ENCODE assay signal across 34 cellular contexts in the genomic region with DNA sequence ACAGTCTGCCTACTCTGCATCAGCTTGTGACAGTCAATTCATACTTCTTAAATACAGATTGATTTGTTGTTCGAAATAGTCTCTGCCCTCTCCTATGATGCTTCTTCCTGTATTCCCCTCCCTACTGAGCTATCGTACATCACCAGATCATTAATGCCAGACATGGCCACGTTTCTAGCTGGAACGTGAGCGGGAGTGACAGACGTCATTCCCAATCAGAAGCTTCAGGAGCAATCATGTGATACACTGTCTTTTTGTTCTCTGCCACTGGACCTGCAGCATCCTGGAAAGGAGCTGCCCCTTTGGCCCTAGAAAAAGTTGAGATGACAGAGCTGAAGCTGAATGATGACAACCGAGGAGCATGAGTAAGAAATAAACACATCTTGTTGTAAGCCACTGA.
"Had no signal": no experiment of that assay in that cellular context is flagged by ENCODE, and none has a peak within 500 bp of the region (broad histone marks: within the 10 kb centered on the region; RNA-seq: fewer than 3 reads in every experiment).

No MANE protein-coding gene starts in this region.

- H3K27me3 Mint-ChIP-seq: activated B cell treated with CpG ODN at 0.5 μM for 24 hours; activated CD4-positive, alpha-beta memory T cell treated with anti-CD3 and anti-CD28 coated beads for 36 hours; activated CD4-positive, alpha-beta T cell treated with anti-CD3 and anti-CD28 coated beads, Interleukin-2, amount 10 ng/mL, durations not matched to agents 24 days and 14 days; activated naive CD4-positive, alpha-beta T cell treated with anti-CD3 and anti-CD28 coated beads, Interleukin-2, amount 50 U/mL, for 24 hours; activated naive CD8-positive, alpha-beta T cell; activated naive CD8-positive, alpha-beta T cell treated with anti-CD3 and anti-CD28 coated beads, Interleukin-2, amount 50 U/mL, for 24 hours had no signal

- DNase-seq: activated B cell treated with CpG ODN at 0.5 μM for 24 hours; activated CD4-positive, alpha-beta memory T cell treated with anti-CD3 and anti-CD28 coated beads for 36 hours; activated CD4-positive, alpha-beta T cell treated with anti-CD3 and anti-CD28 coated beads for 4 hours; activated CD4-positive, alpha-beta T cell treated with anti-CD3 and anti-CD28 coated beads, Interleukin-2, amount 10 ng/mL, durations not matched to agents 24 days and 14 days; activated CD4-positive, alpha-beta T cell treated with anti-CD3 and anti-CD28 coated beads, Interleukin-2, amount 50 U/mL, for 1 hour; activated CD4-positive, alpha-beta T cell treated with anti-CD3 and anti-CD28 coated beads, Interleukin-2, amount 50 U/mL, for 4 hours; activated CD4-positive, CD25-positive, alpha-beta regulatory T cell treated with anti-CD3 and anti-CD28 coated beads, Interleukin-2, amount 50 U/mL, for 72 hours; activated CD8-positive, alpha-beta memory T cell treated with anti-CD3 and anti-CD28 coated beads, Interleukin-2, amount 50 U/mL, for 4 hours; activated CD8-positive, alpha-beta T cell treated with anti-CD3 and anti-CD28 coated beads for 36 hours; activated gamma-delta T cell; activated naive CD4-positive, alpha-beta T cell treated with anti-CD3 and anti-CD28 coated beads, Interleukin-2, amount 10 ng/mL, durations not matched to agents 7 days and 5 days; activated naive CD4-positive, alpha-beta T cell treated with Interleukin-2 at 50 U/mL for 16 hours; activated naive CD8-positive, alpha-beta T cell treated with anti-CD3 and anti-CD28 coated beads, Interleukin-2, amount 10 ng/mL, durations not matched to agents 7 days and 5 days; activated naive CD8-positive, alpha-beta T cell treated with anti-CD3 and anti-CD28 coated beads, Interleukin-2, amount 50 U/mL, for 24 hours; activated T-cell treated with anti-CD3 and anti-CD28 coated beads for 4 hours; activated T-cell treated with anti-CD3 and anti-CD28 coated beads, Interleukin-2, amount 50 U/mL, for 1 hour; activated T-cell treated with anti-CD3 and anti-CD28 coated beads, Interleukin-2, amount 50 U/mL, for 4 hours; activated T-cell treated with anti-CD3 and anti-CD28 coated beads, Interleukin-2, amount 50 U/mL, for 72 hours; amygdala; anterior cingulate cortex; cerebellar nuclear complex; T-helper 1 cell; T-helper 2 cell; T-helper 9 cell had no signal

- H3K4me3 Mint-ChIP-seq: activated B cell treated with CpG ODN at 0.5 μM for 24 hours; activated CD4-positive, alpha-beta memory T cell treated with anti-CD3 and anti-CD28 coated beads for 36 hours; activated CD4-positive, alpha-beta T cell treated with anti-CD3 and anti-CD28 coated beads, Interleukin-2, amount 10 ng/mL, durations not matched to agents 24 days and 14 days; activated CD8-positive, alpha-beta T cell treated with anti-CD3 and anti-CD28 coated beads for 36 hours; activated naive CD4-positive, alpha-beta T cell treated with anti-CD3 and anti-CD28 coated beads, Interleukin-2, amount 10 ng/mL, durations not matched to agents 7 days and 5 days; activated naive CD4-positive, alpha-beta T cell treated with anti-CD3 and anti-CD28 coated beads, Interleukin-2, amount 50 U/mL, for 24 hours; activated naive CD8-positive, alpha-beta T cell; activated naive CD8-positive, alpha-beta T cell treated with anti-CD3 and anti-CD28 coated beads, Interleukin-2, amount 10 ng/mL, durations not matched to agents 7 days and 5 days; activated naive CD8-positive, alpha-beta T cell treated with anti-CD3 and anti-CD28 coated beads, Interleukin-2, amount 50 U/mL, for 24 hours; activated T-cell treated with anti-CD3 and anti-CD28 coated beads, Interleukin-2, amount 50 U/mL, for 4 hours; activated T-cell treated with anti-CD3 and anti-CD28 coated beads, Interleukin-2, amount 50 U/mL, for 72 hours; activated T-helper 1 cell treated with anti-CD3 and anti-CD28 coated beads, Interleukin-12 subunit alpha, Interleukin-12 subunit beta, Interleukin-2, Interleukin-4 antibody, amounts not matched to agents 30 ng/mL and 10 ng/mL and 1 ng/mL, durations not matched to agents 14 hours and 24 hours and 36 hours; activated T-helper 17 cell treated with anti-CD3 and anti-CD28 coated beads, Interleukin-2, amount 50 U/mL, for 72 hours; brain; central memory CD8-positive, alpha-beta T cell; T-helper 1 cell treated with Interleukin-12 subunit alpha and Interleukin-12 subunit beta and Interleukin-4 antibody, amounts not matched to agents 30 μg/mL and 1 μg/mL, for 36 hours; T-helper 2 cell treated with Interferon-gamma antibody and Interleukin-4, amounts not matched to agents 5 μg/mL and 100 μg/mL, for 36 hours had no signal

- H3K36me3 Mint-ChIP-seq: activated CD4-positive, alpha-beta memory T cell treated with anti-CD3 and anti-CD28 coated beads for 36 hours; activated naive CD4-positive, alpha-beta T cell treated with anti-CD3 and anti-CD28 coated beads, Interleukin-2, amount 10 ng/mL, durations not matched to agents 7 days and 5 days; activated naive CD8-positive, alpha-beta T cell; brain had no signal

- H3K9me3 Mint-ChIP-seq: activated B cell treated with CpG ODN at 0.5 μM for 24 hours; activated CD4-positive, alpha-beta memory T cell treated with anti-CD3 and anti-CD28 coated beads for 36 hours; activated CD4-positive, alpha-beta T cell treated with anti-CD3 and anti-CD28 coated beads, Interleukin-2, amount 10 ng/mL, durations not matched to agents 24 days and 14 days; activated CD8-positive, alpha-beta T cell treated with anti-CD3 and anti-CD28 coated beads for 36 hours; activated naive CD4-positive, alpha-beta T cell treated with anti-CD3 and anti-CD28 coated beads, Interleukin-2, amount 10 ng/mL, durations not matched to agents 7 days and 5 days; activated naive CD4-positive, alpha-beta T cell treated with anti-CD3 and anti-CD28 coated beads, Interleukin-2, amount 50 U/mL, for 24 hours; activated naive CD8-positive, alpha-beta T cell treated with anti-CD3 and anti-CD28 coated beads, Interleukin-2, amount 50 U/mL, for 24 hours; activated T-cell treated with anti-CD3 and anti-CD28 coated beads, Interleukin-2, amount 50 U/mL, for 4 hours; activated T-cell treated with anti-CD3 and anti-CD28 coated beads, Interleukin-2, amount 50 U/mL, for 72 hours; activated T-helper 1 cell treated with anti-CD3 and anti-CD28 coated beads, Interleukin-12 subunit alpha, Interleukin-12 subunit beta, Interleukin-2, Interleukin-4 antibody, amounts not matched to agents 30 ng/mL and 10 ng/mL and 1 ng/mL, durations not matched to agents 14 hours and 24 hours and 36 hours; brain; central memory CD8-positive, alpha-beta T cell; T-helper 1 cell treated with Interleukin-12 subunit alpha and Interleukin-12 subunit beta and Interleukin-4 antibody, amounts not matched to agents 30 μg/mL and 1 μg/mL, for 36 hours; T-helper 2 cell treated with Interferon-gamma antibody and Interleukin-4, amounts not matched to agents 5 μg/mL and 100 μg/mL, for 36 hours had no signal

- FAIRE-seq: bronchial epithelial cell, TTC549 had no signal

- H3K27ac Mint-ChIP-seq: activated B cell treated with CpG ODN at 0.5 μM for 24 hours; activated CD4-positive, alpha-beta memory T cell treated with anti-CD3 and anti-CD28 coated beads for 36 hours; activated CD4-positive, alpha-beta T cell treated with anti-CD3 and anti-CD28 coated beads, Interleukin-2, amount 10 ng/mL, durations not matched to agents 24 days and 14 days; activated CD8-positive, alpha-beta T cell treated with anti-CD3 and anti-CD28 coated beads for 36 hours; activated naive CD4-positive, alpha-beta T cell treated with anti-CD3 and anti-CD28 coated beads, Interleukin-2, amount 10 ng/mL, durations not matched to agents 7 days and 5 days; activated naive CD4-positive, alpha-beta T cell treated with anti-CD3 and anti-CD28 coated beads, Interleukin-2, amount 50 U/mL, for 24 hours; activated naive CD8-positive, alpha-beta T cell; activated naive CD8-positive, alpha-beta T cell treated with anti-CD3 and anti-CD28 coated beads, Interleukin-2, amount 10 ng/mL, durations not matched to agents 7 days and 5 days; activated naive CD8-positive, alpha-beta T cell treated with anti-CD3 and anti-CD28 coated beads, Interleukin-2, amount 50 U/mL, for 24 hours; activated T-cell treated with anti-CD3 and anti-CD28 coated beads, Interleukin-2, amount 50 U/mL, for 72 hours; activated T-helper 1 cell treated with anti-CD3 and anti-CD28 coated beads, Interleukin-12 subunit alpha, Interleukin-12 subunit beta, Interleukin-2, Interleukin-4 antibody, amounts not matched to agents 30 ng/mL and 10 ng/mL and 1 ng/mL, durations not matched to agents 14 hours and 24 hours and 36 hours; activated T-helper 17 cell treated with anti-CD3 and anti-CD28 coated beads, Interleukin-2, amount 50 U/mL, for 72 hours; brain; T-helper 1 cell treated with Interleukin-12 subunit alpha and Interleukin-12 subunit beta and Interleukin-4 antibody, amounts not matched to agents 30 μg/mL and 1 μg/mL, for 36 hours; T-helper 2 cell treated with Interferon-gamma antibody and Interleukin-4, amounts not matched to agents 5 μg/mL and 100 μg/mL, for 36 hours had no signal

- H3K4me1 Mint-ChIP-seq: activated B cell treated with CpG ODN at 0.5 μM for 24 hours; activated naive CD4-positive, alpha-beta T cell treated with anti-CD3 and anti-CD28 coated beads, Interleukin-2, amount 10 ng/mL, durations not matched to agents 7 days and 5 days; activated naive CD4-positive, alpha-beta T cell treated with anti-CD3 and anti-CD28 coated beads, Interleukin-2, amount 50 U/mL, for 24 hours; activated naive CD8-positive, alpha-beta T cell treated with anti-CD3 and anti-CD28 coated beads, Interleukin-2, amount 50 U/mL, for 24 hours; activated T-helper 17 cell treated with anti-CD3 and anti-CD28 coated beads, Interleukin-2, amount 50 U/mL, for 72 hours; brain; central memory CD8-positive, alpha-beta T cell had no signal
